In the genomic region with DNA sequence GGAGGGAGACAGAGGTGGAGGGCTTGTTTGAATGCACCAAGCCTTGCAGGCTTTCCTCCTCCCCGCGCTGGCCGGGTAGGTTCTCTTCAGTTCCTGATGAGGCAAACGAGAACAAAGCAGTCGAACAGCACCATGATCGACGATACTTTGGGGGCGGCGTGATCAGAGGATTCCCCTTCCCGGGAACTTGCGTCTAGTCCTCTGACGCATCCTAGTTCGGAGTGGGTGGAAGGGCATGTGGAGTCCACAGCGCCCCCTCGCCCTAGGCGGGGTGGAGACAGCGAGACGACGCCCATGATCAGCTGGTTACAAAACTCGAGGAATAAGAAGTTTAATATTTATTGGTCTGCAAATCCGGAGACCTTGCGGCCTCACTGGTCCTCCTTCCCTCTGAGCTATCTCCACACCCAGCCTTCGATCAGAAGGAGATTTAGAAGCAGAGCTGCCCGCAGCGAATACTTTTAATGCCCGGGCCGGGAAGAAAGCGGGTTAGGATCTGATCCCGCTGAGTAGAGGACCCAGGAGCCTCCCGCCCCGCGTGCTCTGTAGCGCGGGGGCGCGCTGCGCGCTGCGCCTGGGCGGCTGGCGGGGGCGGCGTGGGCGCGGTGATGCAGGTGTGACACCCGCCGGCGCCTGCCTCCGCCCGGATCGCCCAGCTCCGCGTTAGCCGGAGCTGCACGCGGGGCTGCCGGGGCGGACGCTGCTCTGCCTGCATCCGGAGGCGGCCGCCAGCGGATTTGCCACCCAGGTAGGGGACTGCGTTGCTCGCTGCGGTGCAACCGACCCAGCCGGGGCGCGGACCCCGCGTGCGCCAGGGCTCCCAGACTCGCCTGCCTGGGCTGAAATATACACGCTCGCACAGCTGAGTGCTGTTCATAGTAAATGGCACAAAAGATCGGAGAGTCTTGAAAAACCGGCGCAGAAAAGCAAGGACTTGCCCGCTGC, we compare ENCODE assay signal across 8 cellular contexts. TPM values are rescaled to one million over a fixed set of nuclear protein-coding genes. Genes with fewer than 3 reads are reported as not detected.
DNase-seq lines count a peak whose midpoint lies in the region; ATAC-seq, FAIRE-seq and TF ChIP-seq lines count a peak whose summit lies in the region.

SV2B (plus strand) TSS at position 642 of the 945 bp plus-strand sequence. CDS start 126,007 bp downstream, outside the sequence.

- WGBS in H1 (ENCODE audit: extremely low coverage in 1 of 2, insufficient coverage in 1 of 2, insufficient read length in 1 of 2, insufficient replicate concordance in 2 of 2, low coverage in 1 of 2, low lambda C conversion rate in 2 of 2, missing lambda C conversion rate in 1 of 2), 2 experiments = 4% methylated on average over 53 of the region's 80 CpGs; no CpG with 5 or more reads in 1 of the 2 experiments

- peak within 1 kb of the TSS; percentile 2; the same call in 1 of the 2 replicates for H2AK5ac ChIP-seq in H1 (ENCODE audit: low read depth, low read length)

- H3K79me1 ChIP-seq in H1 (ENCODE audit: low read depth, low read length) = no peaks in the 10 kb centered on the region

- no peak within 1 kb of the TSS for H4K5ac ChIP-seq in H1 (ENCODE audit: insufficient read length, low read depth, low read length)

- H3K36me3 ChIP-seq in BJ (ENCODE audit: control insufficient read depth, insufficient read depth, low read length) (no peaks in the 10 kb centered on the region), H1 (ENCODE audit: control insufficient read depth in 2 of 4, insufficient read depth in 4 of 4, low read length in 3 of 4) (no peaks in the 10 kb centered on the region; a peak in 1 of 8 replicates)

- H3K9me3 ChIP-seq in H1 (ENCODE audit: insufficient read depth in 2 of 2, low read depth in 1 of 2, low read length in 1 of 2) = peaks cover 0 to 2% of the 10 kb centered on the region in 2 experiments; a peak in 1 of 4 replicates

- POLR2A ChIA-PET in BJ (lab: Charles Lee) (no interaction called here), H1 (lab: Charles Lee; ENCODE audit: partially characterized antibody) (interaction anchor here (0.6 to 1.4 kb wide), 5 partner anchors 9 to 164 kb away, joined by 3 to 7 read pairs (median 5); no protein-coding TSS in a partner anchor)
- POLR2A ChIA-PET in activated CD4-positive, alpha-beta memory T cell treated with anti-CD3 and anti-CD28 coated beads, Interleukin-2, amount 10 ng/mL, durations not matched to agents 7 days and 5 days (lab: Charles Lee) = interaction anchor here (0.9 kb wide), 1 partner anchor 145 kb away, joined by 4 read pairs; the partner anchor contains the start of gene RCCD1

- no peak within 1 kb of the TSS; the same call in 1 of the 2 replicates for H4K8ac ChIP-seq in H1 (ENCODE audit: extremely low read depth, insufficient read depth, low read length)

- no peak for TF ChIP-seq EP300 in H1 (IDR thresholded peaks at IDR 0.05; ENCODE audit: borderline replicate concordance in 1 of 2, low read depth in 2 of 2, low read length in 2 of 2)

- no peak within 1 kb of the TSS for H3K56ac ChIP-seq in H1 (replicated peaks; ENCODE audit: insufficient read length, low read depth, low read length)

- peaks cover 10% of the 10 kb centered on the region; the same call in 1 of the 2 replicates for H3K23me2 ChIP-seq in H1 (ENCODE audit: low read depth, low read length)

- H3K4me3 ChIP-seq in BJ (ENCODE audit: low read depth, low read length) = peak within 1 kb of the TSS; percentile 33
- H3K4me3 ChIP-seq in H1 (ENCODE audit: extremely low read depth in 1 of 4, insufficient read depth in 2 of 4, low read depth in 3 of 4, low read length in 4 of 4) = peak within 1 kb of the TSS; percentile 37 to 64 (median 54)

- H3K27me3 Mint-ChIP-seq in activated CD4-positive, alpha-beta memory T cell treated with anti-CD3 and anti-CD28 coated beads, Interleukin-2, amount 10 ng/mL, durations not matched to agents 7 days and 5 days = peaks cover 76% of the 10 kb centered on the region
- H3K27me3 Mint-ChIP-seq in mesothelial cell of epicardium (ENCODE audit: low read depth) = peaks cover 94% of the 10 kb centered on the region

- peak within 1 kb of the TSS; percentile 19 for H3K18ac ChIP-seq in H1 (ENCODE audit: extremely low read depth, low read length)

- no peaks in the 10 kb centered on the region for H3K36me3 Mint-ChIP-seq in activated CD4-positive, alpha-beta memory T cell treated with anti-CD3 and anti-CD28 coated beads, Interleukin-2, amount 10 ng/mL, durations not matched to agents 7 days and 5 days (ENCODE audit: low read depth)
- H3K36me3 Mint-ChIP-seq in mesothelial cell of epicardium = no peaks in the 10 kb centered on the region

- no peaks in the 10 kb centered on the region for H3K9me3 Mint-ChIP-seq in activated CD4-positive, alpha-beta memory T cell treated with anti-CD3 and anti-CD28 coated beads, Interleukin-2, amount 10 ng/mL, durations not matched to agents 7 days and 5 days
- H3K9me3 Mint-ChIP-seq in mesothelial cell of epicardium = no peaks in the 10 kb centered on the region

- no peak for DNase-seq in BJ (ENCODE audit: low read depth)
- DNase-seq in NCI-H1105 (lab: John Stamatoyannopoulos, UW) = peak; percentile 27
- peak; percentile 59 for DNase-seq in activated CD4-positive, alpha-beta memory T cell treated with anti-CD3 and anti-CD28 coated beads, Interleukin-2, amount 10 ng/mL, durations not matched to agents 7 days and 5 days
- DNase-seq in H1 (ENCODE audit: low read depth in 1 of 2, low spot score in 2 of 2) = peak in 1 of 2 experiments; percentile 75
- peak; percentile 36 to 65 for DNase-seq in mesothelial cell of epicardium (ENCODE audit: low spot score in 2 of 2, unreplicated experiment in 2 of 2)
- peak; percentile 37 to 45 for DNase-seq in stimulated activated CD8-positive, alpha-beta memory T cell treated with anti-CD3 and anti-CD28 coated beads, Interleukin-7, amount 100 ng/mL, for 4 hours (ENCODE audit: low read depth in 2 of 2)
- no peak for DNase-seq in HCEC 1CT

- no peaks in the 10 kb centered on the region for H4K20me1 ChIP-seq in H1 (replicated peaks in 1 of 2; ENCODE audit: control insufficient read depth in 1 of 2, insufficient read depth in 2 of 2, low read length in 2 of 2)

- H3K9ac ChIP-seq in H1 (replicated peaks in 1 of 4; ENCODE audit: extremely low read depth in 1 of 4, low read depth in 3 of 4, low read length in 3 of 4) = peak within 1 kb of the TSS in 1 of 4 experiments; percentile 12; a peak in 1 of 7 replicates

- no peak within 1 kb of the TSS for H3K27ac Mint-ChIP-seq in activated CD4-positive, alpha-beta memory T cell treated with anti-CD3 and anti-CD28 coated beads, Interleukin-2, amount 10 ng/mL, durations not matched to agents 7 days and 5 days
- H3K27ac Mint-ChIP-seq in mesothelial cell of epicardium = no peak within 1 kb of the TSS

- no peak within 1 kb of the TSS for H3K27ac ChIP-seq in H1 (ENCODE audit: low read depth, low read length)

- H3K4me2 ChIP-seq in H1 (ENCODE audit: insufficient read depth in 1 of 2, low read depth in 2 of 2, low read length in 2 of 2) = peak within 1 kb of the TSS; percentile 83 to 88

- H2AFZ ChIP-seq in H1 (ENCODE audit: low read length) = peak within 1 kb of the TSS; percentile 82

- H3K4me3 Mint-ChIP-seq in activated CD4-positive, alpha-beta memory T cell treated with anti-CD3 and anti-CD28 coated beads, Interleukin-2, amount 10 ng/mL, durations not matched to agents 7 days and 5 days = peak within 1 kb of the TSS; percentile 74
- peak within 1 kb of the TSS; percentile 61 for H3K4me3 Mint-ChIP-seq in mesothelial cell of epicardium

- no peak within 1 kb of the TSS for H3K4ac ChIP-seq in H1 (replicated peaks; ENCODE audit: insufficient read length, low read depth, low read length)

- H3K14ac ChIP-seq in H1 (ENCODE audit: insufficient read length) = no peak within 1 kb of the TSS

- peaks cover 18% of the 10 kb centered on the region for H3K4me1 Mint-ChIP-seq in activated CD4-positive, alpha-beta memory T cell treated with anti-CD3 and anti-CD28 coated beads, Interleukin-2, amount 10 ng/mL, durations not matched to agents 7 days and 5 days
- peaks cover 14% of the 10 kb centered on the region for H3K4me1 Mint-ChIP-seq in mesothelial cell of epicardium

- TF ChIP-seq POLR2A in H1 (IDR thresholded peaks at IDR 0.05; ENCODE audit: control extremely low read depth in 1 of 2, low read depth in 2 of 2, low read length in 2 of 2) = no peak

- H3K23ac ChIP-seq in H1 (ENCODE audit: insufficient read length) = no peak within 1 kb of the TSS

- TF ChIP-seq RAD21 in H1 (IDR thresholded peaks at IDR 0.05 in 1 of 2, conservative IDR thresholded peaks at IDR 0.05 in 1 of 2; ENCODE audit: low read depth in 2 of 2, low read length in 2 of 2) = no peak

- no peaks in the 10 kb centered on the region for H3K79me2 ChIP-seq in H1 (ENCODE audit: control insufficient read depth in 1 of 2, insufficient read depth in 2 of 2, low read length in 2 of 2)

- no peak for FAIRE-seq in H1 (lab: Jason Lieb, UNC)

- CTCF ChIA-PET in BJ (lab: Yijun Ruan, JAX) = interaction anchor here (1.1 kb wide), 1 partner anchor 9 kb away, joined by 5 read pairs; no protein-coding TSS in a partner anchor
- CTCF ChIA-PET in activated CD4-positive, alpha-beta memory T cell treated with anti-CD3 and anti-CD28 coated beads, Interleukin-2, amount 10 ng/mL, durations not matched to agents 7 days and 5 days (lab: Charles Lee) = interaction anchor here (0.8 to 1.4 kb wide), 4 partner anchors 19 to 169 kb away, joined by 3 to 4 read pairs (median 4); no protein-coding TSS in a partner anchor
- CTCF ChIA-PET in H1 (lab: Charles Lee; ENCODE audit: partially characterized antibody) = interaction anchor here (0.6 to 2.4 kb wide), 11 partner anchors 11 to 230 kb away, joined by 3 to 7 read pairs (median 4); no protein-coding TSS in a partner anchor

- H2BK5ac ChIP-seq in H1 (ENCODE audit: low read depth, low read length) = no peak within 1 kb of the TSS; the same call in 1 of the 2 replicates

- TF ChIP-seq CTCF in BJ (IDR thresholded peaks at IDR 0.05; ENCODE audit: insufficient read depth, low read depth, low read length) (peak; percentile 21; the same call in 1 of the 2 replicates), H1 (IDR thresholded peaks at IDR 0.05; ENCODE audit: control extremely low read depth in 1 of 3, insufficient read depth in 1 of 3, low read depth in 1 of 3, low read length in 3 of 3) (peak; percentile 2 to 48 (median 26); a peak in 3 of 4 replicates), mesothelial cell of epicardium (IDR thresholded peaks at IDR 0.05; ENCODE audit: unreplicated experiment) (no peak)

- peaks cover 20% of the 10 kb centered on the region for H3K27me3 ChIP-seq in BJ (ENCODE audit: control insufficient read depth, insufficient read depth, low read length)
- peaks cover 21 to 45% (median 41%) of the 10 kb centered on the region in 4 experiments for H3K27me3 ChIP-seq in H1 (replicated peaks in 1 of 4; ENCODE audit: control insufficient read depth in 3 of 4, extremely low read depth in 1 of 4, insufficient read depth in 3 of 4, low read length in 3 of 4)

- H3K4me1 ChIP-seq in H1 (replicated peaks in 1 of 4; ENCODE audit: control insufficient read depth in 3 of 4, insufficient read depth in 4 of 4, low read length in 3 of 4) = peaks cover 0 to 5% (median 1%) of the 10 kb centered on the region in 4 experiments; a peak in 5 of 7 replicates

- H2BK15ac ChIP-seq in H1 (ENCODE audit: low read length) = 0 out of 2 replicates have a peak within 1 kb of the TSS, but pooled peaks have one; percentile 72

- H2BK20ac ChIP-seq in H1 (ENCODE audit: low read length) = peak within 1 kb of the TSS; percentile 72; the same call in 1 of the 2 replicates

- no peak within 1 kb of the TSS for H4K91ac ChIP-seq in H1 (replicated peaks; ENCODE audit: insufficient read length, low read length)

- H2BK120ac ChIP-seq in H1 (replicated peaks; ENCODE audit: low read depth, low read length) = no peak within 1 kb of the TSS

- ATAC-seq in GM19468 (IDR thresholded peaks at IDR 0.05; ENCODE audit: extremely low read depth, unreplicated experiment) = peak; percentile 43

- H2BK12ac ChIP-seq in H1 (ENCODE audit: low read depth, low read length) = peak within 1 kb of the TSS; percentile 92

RNA-seq across cellular contexts. Expression of gene SV2B, which starts in this region (rescaled TPM):
- polyA plus RNA-seq in BJ (2011; rRNA removed) (0.01 TPM in 1 of 2 replicates, not detected in the other), H1 (2011; rRNA removed) (0.09 and 0.22 TPM in 2 replicates)
- 0.81 TPM in 1 of 2 replicates, not detected in the other for polyA minus RNA-seq in BJ (2011; rRNA and poly(A)+ RNA removed)
- total RNA-seq in activated CD4-positive, alpha-beta memory T cell treated with anti-CD3 and anti-CD28 coated beads, Interleukin-2, amount 10 ng/mL, durations not matched to agents 7 days and 5 days = under 1 TPM in 1 of 2 experiments, not detected in 1; 0.05 TPM
- total RNA-seq in H1 (2021; fragmentation: NEBNext Ultra II Directional; extraction: Animal tissue kit (Norgen Biotek cat#: 25700)) = 0.20 and 0.46 TPM in 2 replicates
- 0.17 TPM for polyA plus RNA-seq in H1 (2011; cell fraction: cytosol; rRNA removed)
- 0.10 TPM for polyA plus RNA-seq in H1 (2011; cell fraction: nucleus; rRNA removed)
- polyA plus RNA-seq in H1 (2012, experiment 1 of 2) = 0.19 to 0.35 TPM (median 0.27 TPM) in 4 replicates
- not detected for polyA plus RNA-seq in H1 (2012, experiment 2 of 2)
- polyA plus RNA-seq in H1 (2013, experiment 1 of 2) = 0.43 TPM
- 0.44 TPM for polyA plus RNA-seq in H1 (2013, experiment 2 of 2)
- polyA minus RNA-seq in H1 (2011; rRNA and poly(A)+ RNA removed) = 0.88 and 1.4 TPM in 2 replicates
- polyA minus RNA-seq in H1 (2011; cell fraction: cytosol; rRNA and poly(A)+ RNA removed) = 0.29 TPM
- polyA minus RNA-seq in H1 (2011; cell fraction: nucleus; rRNA and poly(A)+ RNA removed) = 1.1 TPM
- total RNA-seq in mesothelial cell of epicardium = 0.14 to 0.29 TPM (median 0.18 TPM) in 3 replicates

Comparison
In these comparisons a context has a peak if more than half of its experiments do, and no peak if none do; other contexts are left out.
1. Peak in DNase-seq in activated CD4-positive, alpha-beta memory T cell treated with anti-CD3 and anti-CD28 coated beads, Interleukin-2, amount 10 ng/mL, durations not matched to agents 7 days and 5 days; RNA of the gene not detected or under 1 TPM.
2. Peak in DNase-seq in mesothelial cell of epicardium; RNA of the gene not detected or under 1 TPM.
3. DNase-seq: peak in NCI-H1105 (single experiment) and stimulated activated CD8-positive, alpha-beta memory T cell treated with anti-CD3 and anti-CD28 coated beads, Interleukin-7, amount 100 ng/mL, for 4 hours (2 of 2); none in BJ (single experiment) and HCEC 1CT (single experiment).